Comparison of ENCODE assay signal across 10 cellular contexts in the genomic region with DNA sequence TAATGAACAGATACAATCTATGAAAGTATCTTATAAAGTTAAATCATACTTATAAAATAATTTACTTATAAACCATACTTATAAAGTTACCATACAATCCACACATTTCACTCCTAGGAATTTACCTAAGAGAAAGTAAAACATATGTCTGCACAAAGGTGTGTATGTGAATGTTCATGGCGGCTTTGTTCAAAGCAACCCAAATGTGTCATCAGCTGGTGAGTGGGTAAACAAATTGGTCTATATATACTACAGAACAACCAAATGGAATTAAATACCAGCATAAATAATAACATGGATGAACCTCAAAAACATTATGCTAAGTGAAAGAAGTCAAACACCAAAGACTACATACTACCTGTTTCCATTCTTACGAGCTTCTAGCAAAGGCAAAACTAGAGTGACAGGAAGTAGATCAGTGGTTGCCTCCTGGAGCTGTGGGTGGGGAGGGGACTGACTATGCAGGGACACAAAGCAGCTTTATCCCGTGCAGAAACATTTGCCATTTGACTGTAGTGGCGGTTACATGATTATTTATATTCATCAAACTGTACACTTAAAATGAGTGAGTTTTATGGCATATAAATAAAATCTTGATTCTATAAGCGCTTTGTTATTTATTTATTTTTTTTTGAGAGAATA.
A peak's percentile ranks its signal among the peaks of the same experiment; 100 is the strongest.
DNase-seq lines count a peak whose midpoint lies in the region; TF ChIP-seq lines count a peak whose summit lies in the region.
"Had no signal": no experiment of that assay in that cellular context is flagged by ENCODE, and none has a peak within 500 bp of the region (broad histone marks: within the 10 kb centered on the region; RNA-seq: fewer than 3 reads in every experiment).

No MANE protein-coding gene starts in this region.

- POLR2A ChIA-PET in GM10248 (lab: Yijun Ruan, JAX) = interaction anchor here (1.4 kb wide), 1 partner anchor 10 kb away, joined by 5 read pairs; no protein-coding TSS in a partner anchor

- no peak overlapping the region for H3K4me3 ChIP-seq in coronary artery
- H3K4me3 ChIP-seq: GM23338 had no signal

- CTCF ChIA-PET in GM10248 (lab: Yijun Ruan, JAX) = interaction anchor here (0.9 to 2.6 kb wide), 4 partner anchors 9 to 159 kb away, joined by 3 to 12 read pairs (median 5); no protein-coding TSS in a partner anchor

- H3K27ac ChIP-seq in VCaP (peak overlapping the region; percentile 74), coronary artery (peak overlapping the region; percentile 86 to 87), substantia nigra (ENCODE audit: low read depth, low read length, poor library complexity, severe bottlenecking) (peak overlapping the region; percentile 87)

- TF ChIP-seq CTCF in VCaP (conservative IDR thresholded peaks at IDR 0.05) (no peak), coronary artery (IDR thresholded peaks at IDR 0.05) (no peak), GM10248 (IDR thresholded peaks at IDR 0.05; ENCODE audit: control extremely low read depth, extremely low read depth, low read depth, missing control alignments) (no peak)

- peak; percentile 41 for DNase-seq in activated CD4-positive, alpha-beta T cell treated with anti-CD3 and anti-CD28 coated beads for 1 hour
- DNase-seq in activated CD4-positive, alpha-beta T cell treated with anti-CD3 and anti-CD28 coated beads, Interleukin-2, amount 50 U/mL, for 4 hours = no peak
- DNase-seq in coronary artery (ENCODE audit: low spot score) (no peak), substantia nigra (lab: John Stamatoyannopoulos, UW) (peak in 2 of 49 donors; percentile 9 to 34), T-helper 9 cell (no peak), NCI-H1436 (lab: John Stamatoyannopoulos, UW) (no peak), GM10248 (ENCODE audit: extremely low spot score) (no peak)
- DNase-seq: NCI-H774 had no signal
